In genomic region chr16:30546115-30546514, GRCh38 we compare ENCODE assay signal across 19 cellular contexts.
"Had no signal": no experiment of that assay in that cellular context is flagged by ENCODE, and none has a peak within 500 bp of the region (broad histone marks: within the 10 kb centered on the region; RNA-seq: fewer than 3 reads in every experiment).

No MANE protein-coding gene starts in this region.

- H3K9me3 ChIP-seq: ascending aorta, esophagus squamous epithelium, mucosa of descending colon, prostate gland, spleen, tibial nerve had no signal

- H3K27me3 ChIP-seq: ascending aorta, esophagus squamous epithelium, spleen, tibial nerve had no signal

- H3K4me3 Mint-ChIP-seq: activated CD8-positive, alpha-beta memory T cell treated with anti-CD3 and anti-CD28 coated beads, Interleukin-2, amount 10 ng/mL, durations not matched to agents 7 days and 5 days; activated naive CD8-positive, alpha-beta T cell treated with anti-CD3 and anti-CD28 coated beads, Interleukin-2, amount 50 U/mL, for 24 hours; naive thymus-derived CD8-positive, alpha-beta T cell; stimulated activated naive B cell treated with anti-CD40 and anti-IgM and Interleukin-4, amounts not matched to agents 10 μg/mL and 1 μg/mL and 100 μg/mL, for 72 hours had no signal

- H3K36me3 Mint-ChIP-seq: activated CD8-positive, alpha-beta memory T cell treated with anti-CD3 and anti-CD28 coated beads, Interleukin-2, amount 10 ng/mL, durations not matched to agents 7 days and 5 days; naive thymus-derived CD8-positive, alpha-beta T cell had no signal

- H3K4me3 ChIP-seq: ascending aorta, esophagus squamous epithelium, lung, mucosa of descending colon, prostate gland, spleen, tibial nerve had no signal

- H3K27ac ChIP-seq: ascending aorta, esophagus squamous epithelium, prostate gland, spleen, tibial nerve had no signal

- DNase-seq: activated CD4-positive, alpha-beta T cell treated with anti-CD3 and anti-CD28 coated beads, Interleukin-2, amount 50 U/mL, for 4 hours; activated CD8-positive, alpha-beta memory T cell treated with anti-CD3 and anti-CD28 coated beads, Interleukin-2, amount 10 ng/mL, durations not matched to agents 7 days and 5 days; activated naive CD8-positive, alpha-beta T cell treated with anti-CD3 and anti-CD28 coated beads, Interleukin-2, amount 50 U/mL, for 24 hours; activated T-cell treated with anti-CD3 and anti-CD28 coated beads, Interleukin-2, amount 50 U/mL, for 48 hours; esophagus squamous epithelium; foreskin fibroblast; glutamatergic neuron; mucosa of descending colon; naive thymus-derived CD8-positive, alpha-beta T cell; occipital lobe; spleen; stimulated activated CD4-positive, alpha-beta T cell treated with anti-CD3 and anti-CD28 coated beads, Interleukin-1b, Interleukin-23, amount 100 ng/mL, for 48 hours; stimulated activated naive B cell treated with anti-CD40 and anti-IgM and Interleukin-4, amounts not matched to agents 10 μg/mL and 1 μg/mL and 100 μg/mL, for 72 hours had no signal

- H3K27ac Mint-ChIP-seq: activated CD8-positive, alpha-beta memory T cell treated with anti-CD3 and anti-CD28 coated beads, Interleukin-2, amount 10 ng/mL, durations not matched to agents 7 days and 5 days; activated naive CD8-positive, alpha-beta T cell treated with anti-CD3 and anti-CD28 coated beads, Interleukin-2, amount 50 U/mL, for 24 hours; stimulated activated naive B cell treated with anti-CD40 and anti-IgM and Interleukin-4, amounts not matched to agents 10 μg/mL and 1 μg/mL and 100 μg/mL, for 72 hours had no signal

- ATAC-seq: activated CD4-positive, CD25-positive, alpha-beta regulatory T cell treated with anti-CD3 and anti-CD28 coated beads, Interleukin-2, amount 50 U/mL, for 24 hours; activated CD8-positive, alpha-beta memory T cell treated with anti-CD3 and anti-CD28 coated beads, Interleukin-2, amount 10 ng/mL, durations not matched to agents 7 days and 5 days; activated naive CD8-positive, alpha-beta T cell treated with anti-CD3 and anti-CD28 coated beads, Interleukin-2, amount 50 U/mL, for 24 hours; mucosa of descending colon; naive thymus-derived CD8-positive, alpha-beta T cell; sciatic nerve; stimulated activated naive B cell treated with anti-CD40 and anti-IgM and Interleukin-4, amounts not matched to agents 10 μg/mL and 1 μg/mL and 100 μg/mL, for 72 hours had no signal

- H3K27me3 Mint-ChIP-seq: activated CD8-positive, alpha-beta memory T cell treated with anti-CD3 and anti-CD28 coated beads, Interleukin-2, amount 10 ng/mL, durations not matched to agents 7 days and 5 days; activated naive CD8-positive, alpha-beta T cell treated with anti-CD3 and anti-CD28 coated beads, Interleukin-2, amount 50 U/mL, for 24 hours; naive thymus-derived CD8-positive, alpha-beta T cell; stimulated activated naive B cell treated with anti-CD40 and anti-IgM and Interleukin-4, amounts not matched to agents 10 μg/mL and 1 μg/mL and 100 μg/mL, for 72 hours had no signal

- H3K9me3 Mint-ChIP-seq: activated naive CD8-positive, alpha-beta T cell treated with anti-CD3 and anti-CD28 coated beads, Interleukin-2, amount 50 U/mL, for 24 hours; naive thymus-derived CD8-positive, alpha-beta T cell; stimulated activated naive B cell treated with anti-CD40 and anti-IgM and Interleukin-4, amounts not matched to agents 10 μg/mL and 1 μg/mL and 100 μg/mL, for 72 hours had no signal

- H3K36me3 ChIP-seq: ascending aorta, esophagus squamous epithelium, prostate gland, spleen, tibial nerve had no signal

- H3K4me1 ChIP-seq: ascending aorta, prostate gland had no signal
